12 cellular contexts compared by ENCODE assay signal in the genomic region with DNA sequence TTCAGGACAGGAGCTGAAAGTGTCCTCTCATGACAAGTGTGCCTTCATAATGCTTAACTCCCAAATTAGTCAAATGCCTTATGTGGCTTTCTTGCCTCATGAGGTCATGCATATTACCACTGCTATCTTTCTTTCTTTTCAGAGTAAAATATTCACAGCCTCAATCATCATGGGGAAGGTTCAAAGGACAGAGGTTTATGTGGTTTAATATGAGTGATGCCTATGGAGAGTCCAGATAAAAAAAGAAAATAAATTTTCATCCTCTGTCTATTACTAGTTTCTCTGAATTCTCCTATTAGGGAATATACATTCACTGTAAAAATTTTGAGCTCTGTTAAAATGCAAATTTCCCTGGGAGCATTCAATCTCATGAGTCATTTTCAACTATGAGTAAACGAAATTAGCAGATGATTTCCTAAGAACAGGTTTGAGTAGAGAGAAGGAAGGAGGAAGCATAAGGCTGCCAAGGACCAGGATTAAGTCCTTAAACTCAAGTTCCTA.
DNase-seq lines count a peak whose midpoint lies in the region; TF ChIP-seq lines count a peak whose summit lies in the region.
"Had no signal": no experiment of that assay in that cellular context is flagged by ENCODE, and none has a peak within 500 bp of the region (broad histone marks: within the 10 kb centered on the region; RNA-seq: fewer than 3 reads in every experiment).

No MANE protein-coding gene starts in this region.

- no peaks in the 10 kb centered on the region for H3K36me3 ChIP-seq in ovary
- H3K36me3 ChIP-seq: BLaER1, thyroid gland had no signal

- no peaks in the 10 kb centered on the region for H3K4me1 ChIP-seq in ovary (ENCODE audit: insufficient read depth)
- H3K4me1 ChIP-seq: BLaER1, thyroid gland had no signal

- 11 to 25% (median 17%) methylated on average over 1 of the region's 1 CpG for WGBS in ovary, 3 donors

- H3K4me3 ChIP-seq in cardiac fibroblast (replicated peaks in 1 of 2; ENCODE audit: low read depth in 2 of 2, low read length in 2 of 2) (no peak overlapping the region), ovary (no peak overlapping the region)
- H3K4me3 ChIP-seq: BLaER1, thyroid gland had no signal

- no peak for TF ChIP-seq POLR2A in ovary (IDR thresholded peaks at IDR 0.05)

- TF ChIP-seq EP300 in ovary (IDR thresholded peaks at IDR 0.05) = no peak

- no peaks in the 10 kb centered on the region for H3K27me3 ChIP-seq in ovary
- H3K27me3 ChIP-seq: BLaER1, thyroid gland had no signal

- TF ChIP-seq CTCF in GM10266 (IDR thresholded peaks at IDR 0.05; ENCODE audit: control insufficient read depth, insufficient read depth, low read depth, missing control alignments) = no peak
- TF ChIP-seq CTCF in cardiac fibroblast (IDR thresholded peaks at IDR 0.05; ENCODE audit: low read depth, low read length) = no peak
- TF ChIP-seq CTCF in ovary (IDR thresholded peaks at IDR 0.05) = no peak

- no peak overlapping the region for H3K27ac ChIP-seq in ovary
- H3K27ac ChIP-seq: BLaER1, thyroid gland had no signal

- intact Hi-C loops in ovary (cut with DNase I) = no loop called here

- DNase-seq in GM10266 (ENCODE audit: extremely low spot score) (peak; percentile 2), H4 (ENCODE audit: low spot score) (peak; percentile 64), HS-5 (ENCODE audit: low read depth) (peak; percentile 50), cardiac fibroblast (ENCODE audit: low read depth in 2 of 2) (peak; percentile 39 to 55), ovary (no peak), pons (ENCODE audit: low spot score) (no peak)
- no peak for DNase-seq in activated T-cell treated with anti-CD3 and anti-CD28 coated beads, Interleukin-2, amount 50 U/mL, for 48 hours
- no peak for DNase-seq in stimulated activated CD8-positive, alpha-beta memory T cell treated with anti-CD3 and anti-CD28 coated beads, Interleukin-4, amount 100 ng/mL, for 48 hours
- DNase-seq: activated naive CD4-positive, alpha-beta T cell treated with Interleukin-2 at 50 U/mL for 16 hours; stimulated activated CD4-positive, alpha-beta T cell treated with anti-CD3 and anti-CD28 coated beads, Interleukin-4, amount 100 ng/mL, for 24 hours; thyroid gland had no signal

- no peaks in the 10 kb centered on the region for H3K9me3 ChIP-seq in ovary
- H3K9me3 ChIP-seq: BLaER1, thyroid gland had no signal

Comparison
In these comparisons a context has a peak if more than half of its experiments do, and no peak if none do; other contexts are left out.
1. DNase-seq: peak in GM10266 (single experiment), H4 (single experiment), HS-5 (single experiment) and cardiac fibroblast (2 of 2); none in activated T-cell treated with anti-CD3 and anti-CD28 coated beads, Interleukin-2, amount 50 U/mL, for 48 hours (0 of 2), ovary (0 of 5), pons (single experiment) and stimulated activated CD8-positive, alpha-beta memory T cell treated with anti-CD3 and anti-CD28 coated beads, Interleukin-4, amount 100 ng/mL, for 48 hours (single experiment).